1 cellular context compared by ENCODE assay signal in genomic region chr21:43686811-43687565, GRCh38.
TF ChIP-seq lines count a peak whose summit lies in the region.

No MANE protein-coding gene starts in this region.

TF ChIP-seq in IMR-90, 13 proteins besides CTCF, POLR2A, EP300 and RAD21 (continued from another document):
- TF ChIP-seq RFX5 (IDR thresholded peaks at IDR 0.05; ENCODE audit: low read depth, low read length) (no peak), CEBPB (IDR thresholded peaks at IDR 0.05; ENCODE audit: low read depth, low read length) (no peak)
TF ChIP-seq in IMR-90: peak in this region for 0.
